Comparison of ENCODE assay signal across 12 cellular contexts in the genomic region with DNA sequence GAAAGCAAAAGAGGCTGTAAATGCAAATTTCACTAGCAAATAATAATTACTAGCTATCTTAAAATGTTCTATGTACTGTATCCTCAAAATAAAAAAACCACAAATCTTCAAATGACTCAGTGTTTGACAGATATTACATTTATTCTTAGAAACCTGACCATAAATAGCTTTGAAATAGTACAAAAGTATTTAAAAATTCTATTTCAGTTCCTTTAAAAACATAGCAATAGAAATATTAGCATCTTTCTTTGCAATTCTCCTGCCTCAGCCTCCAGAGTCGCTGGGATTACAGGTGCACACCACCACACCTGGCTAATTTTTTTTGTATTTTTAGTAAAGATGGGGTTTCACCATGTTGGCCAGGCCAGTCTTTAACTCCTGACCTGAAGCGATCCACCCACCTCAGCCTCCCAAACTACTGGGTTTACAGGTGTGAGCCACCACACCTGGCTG.
DNase-seq lines count a peak whose midpoint lies in the region; ATAC-seq and TF ChIP-seq lines count a peak whose summit lies in the region.
"Had no signal": no experiment of that assay in that cellular context is flagged by ENCODE, and none has a peak within 500 bp of the region (broad histone marks: within the 10 kb centered on the region; RNA-seq: fewer than 3 reads in every experiment).

No MANE protein-coding gene starts in this region.

- peaks cover 6% of the 10 kb centered on the region for H3K36me3 ChIP-seq in GM06990 (ENCODE audit: control insufficient read depth, insufficient read depth, low read length)

- ATAC-seq in GM19351 (IDR thresholded peaks at IDR 0.05; ENCODE audit: unreplicated experiment) = peak; percentile 94
- ATAC-seq in HG02642 (IDR thresholded peaks at IDR 0.05; ENCODE audit: poor library complexity, unreplicated experiment) = peak; percentile 75
- ATAC-seq in HG03442 (IDR thresholded peaks at IDR 0.05; ENCODE audit: unreplicated experiment) = peak; percentile 84

- DNase-seq in GM06990 (ENCODE audit: extremely low read depth, insufficient read length) = peak; percentile 52
- DNase-seq in ACHN = no peak
- no peak for DNase-seq in NCI-H524 treated with DMSO at 0.1 percent for 48 hours (lab: John Stamatoyannopoulos, UW)
- no peak for DNase-seq in T-helper 9 cell
- DNase-seq in epidermal melanocyte (ENCODE audit: insufficient read length, low spot score) = no peak
- DNase-seq: activated effector memory CD4-positive, alpha-beta T cell treated with Interleukin-2 at 50 U/mL for 16 hours; NCI-H1105; NCI-H774 had no signal

- in situ Hi-C loops in ACHN (cut with HindIII; ENCODE audit: low pct_ligation_motif_present, low pct_unique_long_range_greater_than_20kb, low sequenced_read_pairs) = no loop called here

- H3K27me3 ChIP-seq in GM06990 (replicated peaks; ENCODE audit: control insufficient read depth, insufficient read depth, low read length) = no peaks in the 10 kb centered on the region
- H3K27me3 ChIP-seq: esophagus muscularis mucosa had no signal

- no peak overlapping the region for H3K4me3 ChIP-seq in GM06990 (replicated peaks; ENCODE audit: low read depth, low read length)
- H3K4me3 ChIP-seq: esophagus muscularis mucosa had no signal

- no peak for TF ChIP-seq CTCF in GM06990 (IDR thresholded peaks at IDR 0.05; ENCODE audit: insufficient read depth, low read length, poor library complexity, severe bottlenecking)
